1 cellular context compared by ENCODE assay signal in the genomic region with DNA sequence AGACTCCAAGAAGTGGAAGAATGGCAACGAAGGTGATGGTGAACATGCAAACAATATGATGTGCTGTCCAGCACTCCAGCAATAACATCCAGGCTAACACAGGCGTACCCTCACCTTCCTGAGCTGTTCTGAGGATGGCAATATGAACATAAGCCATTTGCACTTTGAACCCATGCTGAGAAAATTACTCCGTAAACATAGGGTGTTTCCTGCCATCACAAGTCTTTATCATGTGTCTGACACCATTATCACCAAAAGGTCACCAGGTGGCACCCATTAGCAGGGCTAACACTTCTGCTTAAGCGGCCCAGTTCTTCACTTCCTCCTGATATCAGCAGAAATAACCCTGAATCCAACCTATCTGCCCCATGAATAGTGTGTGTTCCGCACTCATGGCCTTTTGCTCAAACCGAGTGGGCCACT.
TF ChIP-seq lines count a peak whose summit lies in the region.

No MANE protein-coding gene starts in this region.

TF ChIP-seq in GM23338, 12 proteins besides CTCF, POLR2A, EP300 and RAD21 (continued from another document):
- TF ChIP-seq, protein P1, sequence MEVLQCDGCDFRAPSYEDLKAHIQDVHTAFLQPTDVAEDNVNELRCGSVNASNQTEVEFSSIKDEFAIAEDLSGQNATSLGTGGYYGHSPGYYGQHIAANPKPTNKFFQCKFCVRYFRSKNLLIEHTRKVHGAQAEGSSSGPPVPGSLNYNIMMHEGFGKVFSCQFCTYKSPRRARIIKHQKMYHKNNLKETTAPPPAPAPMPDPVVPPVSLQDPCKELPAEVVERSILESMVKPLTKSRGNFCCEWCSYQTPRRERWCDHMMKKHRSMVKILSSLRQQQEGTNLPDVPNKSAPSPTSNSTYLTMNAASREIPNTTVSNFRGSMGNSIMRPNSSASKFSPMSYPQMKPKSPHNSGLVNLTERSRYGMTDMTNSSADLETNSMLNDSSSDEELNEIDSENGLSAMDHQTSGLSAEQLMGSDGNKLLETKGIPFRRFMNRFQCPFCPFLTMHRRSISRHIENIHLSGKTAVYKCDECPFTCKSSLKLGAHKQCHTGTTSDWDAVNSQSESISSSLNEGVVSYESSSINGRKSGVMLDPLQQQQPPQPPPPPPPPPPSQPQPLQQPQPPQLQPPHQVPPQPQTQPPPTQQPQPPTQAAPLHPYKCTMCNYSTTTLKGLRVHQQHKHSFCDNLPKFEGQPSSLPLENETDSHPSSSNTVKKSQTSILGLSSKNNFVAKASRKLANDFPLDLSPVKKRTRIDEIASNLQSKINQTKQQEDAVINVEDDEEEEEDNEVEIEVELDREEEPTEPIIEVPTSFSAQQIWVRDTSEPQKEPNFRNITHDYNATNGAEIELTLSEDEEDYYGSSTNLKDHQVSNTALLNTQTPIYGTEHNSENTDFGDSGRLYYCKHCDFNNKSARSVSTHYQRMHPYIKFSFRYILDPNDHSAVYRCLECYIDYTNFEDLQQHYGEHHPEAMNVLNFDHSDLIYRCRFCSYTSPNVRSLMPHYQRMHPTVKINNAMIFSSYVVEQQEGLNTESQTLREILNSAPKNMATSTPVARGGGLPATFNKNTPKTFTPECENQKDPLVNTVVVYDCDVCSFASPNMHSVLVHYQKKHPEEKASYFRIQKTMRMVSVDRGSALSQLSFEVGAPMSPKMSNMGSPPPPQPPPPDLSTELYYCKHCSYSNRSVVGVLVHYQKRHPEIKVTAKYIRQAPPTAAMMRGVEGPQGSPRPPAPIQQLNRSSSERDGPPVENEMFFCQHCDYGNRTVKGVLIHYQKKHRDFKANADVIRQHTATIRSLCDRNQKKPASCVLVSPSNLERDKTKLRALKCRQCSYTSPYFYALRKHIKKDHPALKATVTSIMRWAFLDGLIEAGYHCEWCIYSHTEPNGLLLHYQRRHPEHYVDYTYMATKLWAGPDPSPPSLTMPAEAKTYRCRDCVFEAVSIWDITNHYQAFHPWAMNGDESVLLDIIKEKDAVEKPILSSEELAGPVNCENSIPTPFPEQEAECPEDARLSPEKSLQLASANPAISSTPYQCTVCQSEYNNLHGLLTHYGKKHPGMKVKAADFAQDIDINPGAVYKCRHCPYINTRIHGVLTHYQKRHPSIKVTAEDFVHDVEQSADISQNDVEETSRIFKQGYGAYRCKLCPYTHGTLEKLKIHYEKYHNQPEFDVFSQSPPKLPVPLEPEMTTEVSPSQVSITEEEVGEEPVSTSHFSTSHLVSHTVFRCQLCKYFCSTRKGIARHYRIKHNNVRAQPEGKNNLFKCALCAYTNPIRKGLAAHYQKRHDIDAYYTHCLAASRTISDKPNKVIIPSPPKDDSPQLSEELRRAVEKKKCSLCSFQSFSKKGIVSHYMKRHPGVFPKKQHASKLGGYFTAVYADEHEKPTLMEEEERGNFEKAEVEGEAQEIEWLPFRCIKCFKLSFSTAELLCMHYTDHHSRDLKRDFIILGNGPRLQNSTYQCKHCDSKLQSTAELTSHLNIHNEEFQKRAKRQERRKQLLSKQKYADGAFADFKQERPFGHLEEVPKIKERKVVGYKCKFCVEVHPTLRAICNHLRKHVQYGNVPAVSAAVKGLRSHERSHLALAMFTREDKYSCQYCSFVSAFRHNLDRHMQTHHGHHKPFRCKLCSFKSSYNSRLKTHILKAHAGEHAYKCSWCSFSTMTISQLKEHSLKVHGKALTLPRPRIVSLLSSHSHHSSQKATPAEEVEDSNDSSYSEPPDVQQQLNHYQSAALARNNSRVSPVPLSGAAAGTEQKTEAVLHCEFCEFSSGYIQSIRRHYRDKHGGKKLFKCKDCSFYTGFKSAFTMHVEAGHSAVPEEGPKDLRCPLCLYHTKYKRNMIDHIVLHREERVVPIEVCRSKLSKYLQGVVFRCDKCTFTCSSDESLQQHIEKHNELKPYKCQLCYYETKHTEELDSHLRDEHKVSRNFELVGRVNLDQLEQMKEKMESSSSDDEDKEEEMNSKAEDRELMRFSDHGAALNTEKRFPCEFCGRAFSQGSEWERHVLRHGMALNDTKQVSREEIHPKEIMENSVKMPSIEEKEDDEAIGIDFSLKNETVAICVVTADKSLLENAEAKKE (CRISPR knock-in tag; IDR thresholded peaks at IDR 0.05) = no peak
- TF ChIP-seq, protein P2, sequence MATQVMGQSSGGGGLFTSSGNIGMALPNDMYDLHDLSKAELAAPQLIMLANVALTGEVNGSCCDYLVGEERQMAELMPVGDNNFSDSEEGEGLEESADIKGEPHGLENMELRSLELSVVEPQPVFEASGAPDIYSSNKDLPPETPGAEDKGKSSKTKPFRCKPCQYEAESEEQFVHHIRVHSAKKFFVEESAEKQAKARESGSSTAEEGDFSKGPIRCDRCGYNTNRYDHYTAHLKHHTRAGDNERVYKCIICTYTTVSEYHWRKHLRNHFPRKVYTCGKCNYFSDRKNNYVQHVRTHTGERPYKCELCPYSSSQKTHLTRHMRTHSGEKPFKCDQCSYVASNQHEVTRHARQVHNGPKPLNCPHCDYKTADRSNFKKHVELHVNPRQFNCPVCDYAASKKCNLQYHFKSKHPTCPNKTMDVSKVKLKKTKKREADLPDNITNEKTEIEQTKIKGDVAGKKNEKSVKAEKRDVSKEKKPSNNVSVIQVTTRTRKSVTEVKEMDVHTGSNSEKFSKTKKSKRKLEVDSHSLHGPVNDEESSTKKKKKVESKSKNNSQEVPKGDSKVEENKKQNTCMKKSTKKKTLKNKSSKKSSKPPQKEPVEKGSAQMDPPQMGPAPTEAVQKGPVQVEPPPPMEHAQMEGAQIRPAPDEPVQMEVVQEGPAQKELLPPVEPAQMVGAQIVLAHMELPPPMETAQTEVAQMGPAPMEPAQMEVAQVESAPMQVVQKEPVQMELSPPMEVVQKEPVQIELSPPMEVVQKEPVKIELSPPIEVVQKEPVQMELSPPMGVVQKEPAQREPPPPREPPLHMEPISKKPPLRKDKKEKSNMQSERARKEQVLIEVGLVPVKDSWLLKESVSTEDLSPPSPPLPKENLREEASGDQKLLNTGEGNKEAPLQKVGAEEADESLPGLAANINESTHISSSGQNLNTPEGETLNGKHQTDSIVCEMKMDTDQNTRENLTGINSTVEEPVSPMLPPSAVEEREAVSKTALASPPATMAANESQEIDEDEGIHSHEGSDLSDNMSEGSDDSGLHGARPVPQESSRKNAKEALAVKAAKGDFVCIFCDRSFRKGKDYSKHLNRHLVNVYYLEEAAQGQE (IDR thresholded peaks at IDR 0.05; ENCODE audit: unreplicated experiment) = no peak
- TF ChIP-seq, protein P3, sequence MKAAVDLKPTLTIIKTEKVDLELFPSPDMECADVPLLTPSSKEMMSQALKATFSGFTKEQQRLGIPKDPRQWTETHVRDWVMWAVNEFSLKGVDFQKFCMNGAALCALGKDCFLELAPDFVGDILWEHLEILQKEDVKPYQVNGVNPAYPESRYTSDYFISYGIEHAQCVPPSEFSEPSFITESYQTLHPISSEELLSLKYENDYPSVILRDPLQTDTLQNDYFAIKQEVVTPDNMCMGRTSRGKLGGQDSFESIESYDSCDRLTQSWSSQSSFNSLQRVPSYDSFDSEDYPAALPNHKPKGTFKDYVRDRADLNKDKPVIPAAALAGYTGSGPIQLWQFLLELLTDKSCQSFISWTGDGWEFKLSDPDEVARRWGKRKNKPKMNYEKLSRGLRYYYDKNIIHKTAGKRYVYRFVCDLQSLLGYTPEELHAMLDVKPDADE (IDR thresholded peaks at IDR 0.05) = no peak
- TF ChIP-seq ZNF114 (CRISPR knock-in tag; IDR thresholded peaks at IDR 0.05) = no peak
- TF ChIP-seq EZH2phosphoT487 (IDR thresholded peaks at IDR 0.05; ENCODE audit: unreplicated experiment) = no peak
- no peak for TF ChIP-seq POLR2AphosphoS5 (IDR thresholded peaks at IDR 0.05; ENCODE audit: low read depth)
- no peak for TF ChIP-seq ZNF331 (CRISPR knock-in tag; IDR thresholded peaks at IDR 0.05; ENCODE audit: low read depth)
- no peak for TF ChIP-seq EZH2 (IDR thresholded peaks at IDR 0.05; ENCODE audit: low read depth, unreplicated experiment)
- no peak for TF ChIP-seq NANOG (IDR thresholded peaks at IDR 0.05; ENCODE audit: borderline replicate concordance)
- no peak for TF ChIP-seq STAT1 (IDR thresholded peaks at IDR 0.05; ENCODE audit: unreplicated experiment)
